Comparison of ENCODE assay signal across 12 cellular contexts in genomic region chr4:112510468-112511293, GRCh38. TPM values are rescaled to one million over a fixed set of nuclear protein-coding genes. Genes with fewer than 3 reads are reported as not detected.
A peak's percentile ranks its signal among the peaks of the same experiment; 100 is the strongest.
DNase-seq lines count a peak whose midpoint lies in the region; ATAC-seq, FAIRE-seq and TF ChIP-seq lines count a peak whose summit lies in the region.
"Had no signal": no experiment of that assay in that cellular context is flagged by ENCODE, and none has a peak within 500 bp of the region (broad histone marks: within the 10 kb centered on the region; RNA-seq: fewer than 3 reads in every experiment).

No MANE protein-coding gene starts in this region.

- no peak for TF ChIP-seq CTCF in WI38 (IDR thresholded peaks at IDR 0.05; ENCODE audit: low read depth, low read length)

- no peak overlapping the region for H3K9ac ChIP-seq in iPS-18a (ENCODE audit: low read length)

- H3K4me3 ChIP-seq in WI38 (ENCODE audit: low read depth, low read length) (peak overlapping the region; percentile 26; the same call in 1 of the 2 replicates), iPS-18a (ENCODE audit: low read length) (peak overlapping the region; percentile 34)

- no peak for DNase-seq in activated CD8-positive, alpha-beta memory T cell treated with anti-CD3 and anti-CD28 coated beads, Interleukin-2, amount 10 ng/mL, durations not matched to agents 7 days and 5 days
- DNase-seq in activated CD8-positive, alpha-beta memory T cell treated with anti-CD3 and anti-CD28 coated beads, Interleukin-2, amount 50 U/mL, for 4 hours = no peak
- peak; percentile 4 for DNase-seq in stimulated activated naive CD8-positive, alpha-beta T cell treated with anti-CD3 and anti-CD28 coated beads, Interleukin-15, Interleukin-2, amounts not matched to agents 100 U/mL and 50 U/mL, for 24 hours
- DNase-seq in GM12891 (ENCODE audit: insufficient read length, low spot score) (no peak), NOMO-1 treated with dmso at 0.1 percent for 144 hours (lab: John Stamatoyannopoulos, UW; ENCODE audit: unreplicated experiment) (no peak)
- DNase-seq: C1 segment of cervical spinal cord, NCI-H345 had no signal

- H3K36me3 ChIP-seq in iPS-18a (ENCODE audit: control insufficient read depth, low read depth, low read length) = no peaks in the 10 kb centered on the region

- peaks cover 90% of the 10 kb centered on the region for H3K27me3 Mint-ChIP-seq in activated CD8-positive, alpha-beta memory T cell treated with anti-CD3 and anti-CD28 coated beads, Interleukin-2, amount 10 ng/mL, durations not matched to agents 7 days and 5 days

- H3K4me1 Mint-ChIP-seq in activated CD8-positive, alpha-beta memory T cell treated with anti-CD3 and anti-CD28 coated beads, Interleukin-2, amount 10 ng/mL, durations not matched to agents 7 days and 5 days = peaks cover 35% of the 10 kb centered on the region

- no peak for TF ChIP-seq POLR2A in GM12891 (IDR thresholded peaks at IDR 0.05; ENCODE audit: low read depth, low read length)

- H3K27ac Mint-ChIP-seq in activated CD8-positive, alpha-beta memory T cell treated with anti-CD3 and anti-CD28 coated beads, Interleukin-2, amount 10 ng/mL, durations not matched to agents 7 days and 5 days = no peak overlapping the region

- no peaks in the 10 kb centered on the region for H3K9me3 ChIP-seq in iPS-18a (ENCODE audit: control insufficient read depth, low read depth, low read length)

- peaks cover 100% of the 10 kb centered on the region for H3K27me3 ChIP-seq in iPS-18a (ENCODE audit: control insufficient read depth, insufficient read depth, low read length)

- peak overlapping the region; percentile 30 for H3K4me3 Mint-ChIP-seq in activated CD8-positive, alpha-beta memory T cell treated with anti-CD3 and anti-CD28 coated beads, Interleukin-2, amount 10 ng/mL, durations not matched to agents 7 days and 5 days

- CTCF ChIA-PET in activated CD8-positive, alpha-beta memory T cell treated with anti-CD3 and anti-CD28 coated beads, Interleukin-2, amount 10 ng/mL, durations not matched to agents 7 days and 5 days (lab: Charles Lee) = interaction anchor here (0.6 to 7.8 kb wide), 5 partner anchors 12 to 202 kb away, joined by 3 to 74 read pairs (median 4); no protein-coding TSS in a partner anchor

- FAIRE-seq in GM12891 (lab: Jason Lieb, UNC) = no peak

- ATAC-seq in activated CD8-positive, alpha-beta memory T cell treated with anti-CD3 and anti-CD28 coated beads, Interleukin-2, amount 10 ng/mL, durations not matched to agents 7 days and 5 days = no peak
- no peak for ATAC-seq in stimulated activated naive CD8-positive, alpha-beta T cell treated with anti-CD3 and anti-CD28 coated beads, Interleukin-15, Interleukin-2, amounts not matched to agents 100 U/mL and 50 U/mL, for 24 hours
- no peak for ATAC-seq in HG02938 (IDR thresholded peaks at IDR 0.05; ENCODE audit: unreplicated experiment)

- H3K4me1 ChIP-seq in iPS-18a (ENCODE audit: control insufficient read depth, low read depth, low read length) = peaks cover 39% of the 10 kb centered on the region

- H3K36me3 Mint-ChIP-seq in activated CD8-positive, alpha-beta memory T cell treated with anti-CD3 and anti-CD28 coated beads, Interleukin-2, amount 10 ng/mL, durations not matched to agents 7 days and 5 days = no peaks in the 10 kb centered on the region

- no peaks in the 10 kb centered on the region for H3K9me3 Mint-ChIP-seq in activated CD8-positive, alpha-beta memory T cell treated with anti-CD3 and anti-CD28 coated beads, Interleukin-2, amount 10 ng/mL, durations not matched to agents 7 days and 5 days (ENCODE audit: low read depth)

- H3K27ac ChIP-seq in iPS-18a (ENCODE audit: low read length) = no peak overlapping the region

TF ChIP-seq in GM12891, 5 proteins besides CTCF, POLR2A, EP300 and RAD21:
- no peak for TF ChIP-seq POLR2AphosphoS5 (IDR thresholded peaks at IDR 0.05; ENCODE audit: low read depth, low read length)
- no peak; the same call in 1 of the 2 replicates for TF ChIP-seq POU2F2 (IDR thresholded peaks at IDR 0.05; ENCODE audit: low read depth, low read length)
- TF ChIP-seq TAF1 (IDR thresholded peaks at IDR 0.05; ENCODE audit: low read depth, low read length) = no peak
- TF ChIP-seq SPI1 (IDR thresholded peaks at IDR 0.05; ENCODE audit: low read depth, low read length) = no peak
- no peak for TF ChIP-seq PAX5 (IDR thresholded peaks at IDR 0.05; ENCODE audit: insufficient read depth, low read length, severe bottlenecking)

RNA-seq across cellular contexts. Expression of gene NEUROG2, which starts 5.3 kb away (rescaled TPM):
- total RNA-seq in activated CD8-positive, alpha-beta memory T cell treated with anti-CD3 and anti-CD28 coated beads, Interleukin-2, amount 10 ng/mL, durations not matched to agents 7 days and 5 days = under 1 TPM in 1 of 2 experiments, not detected in 1; 0.12 TPM
- polyA plus RNA-seq in GM12891 (2012; ENCODE audit: low read depth, missing spikeins) = 1.7 TPM
- total RNA-seq: posterior vena cava had no signal
- polyA plus RNA-seq: esophagus had no signal
